ENCODE assay signal across 2 cellular contexts in genomic region chr4:166315721-166316467, GRCh38.
TF ChIP-seq lines count a peak whose summit lies in the region.

No MANE protein-coding gene starts in this region.

TF ChIP-seq in HepG2, 621 proteins besides CTCF, POLR2A, EP300 and RAD21:
- TF ChIP-seq, protein P1, sequence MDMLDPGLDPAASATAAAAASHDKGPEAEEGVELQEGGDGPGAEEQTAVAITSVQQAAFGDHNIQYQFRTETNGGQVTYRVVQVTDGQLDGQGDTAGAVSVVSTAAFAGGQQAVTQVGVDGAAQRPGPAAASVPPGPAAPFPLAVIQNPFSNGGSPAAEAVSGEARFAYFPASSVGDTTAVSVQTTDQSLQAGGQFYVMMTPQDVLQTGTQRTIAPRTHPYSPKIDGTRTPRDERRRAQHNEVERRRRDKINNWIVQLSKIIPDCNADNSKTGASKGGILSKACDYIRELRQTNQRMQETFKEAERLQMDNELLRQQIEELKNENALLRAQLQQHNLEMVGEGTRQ (IDR thresholded peaks at IDR 0.05; ENCODE audit: low read depth, low read length): 0 out of 2 replicates have a peak, but pooled peaks have one; percentile 2
- TF ChIP-seq, protein P1 (CRISPR knock-in tag; IDR thresholded peaks at IDR 0.05; ENCODE audit: borderline replicate concordance): no peak
- TF ChIP-seq YEATS2 (CRISPR knock-in tag; IDR thresholded peaks at IDR 0.05; ENCODE audit: borderline replicate concordance) (no peak), RAD51 (IDR thresholded peaks at IDR 0.05; ENCODE audit: borderline replicate concordance) (peak; percentile 66; the same call in 1 of the 2 replicates)

TF ChIP-seq in K562, 482 proteins besides CTCF, POLR2A, EP300 and RAD21 (continued from another document):
- TF ChIP-seq ZNF639 (CRISPR knock-in tag; conservative IDR thresholded peaks at IDR 0.05 in 1 of 2, IDR thresholded peaks at IDR 0.05 in 1 of 2) (no peak), E2F8 (IDR thresholded peaks at IDR 0.05; ENCODE audit: low read depth, partially characterized antibody) (no peak), ZBTB1 (CRISPR knock-in tag; IDR thresholded peaks at IDR 0.05; ENCODE audit: borderline replicate concordance, low read depth) (no peak), RUNX1 (IDR thresholded peaks at IDR 0.05; ENCODE audit: low read depth) (no peak)
- TF ChIP-seq, protein P2, sequence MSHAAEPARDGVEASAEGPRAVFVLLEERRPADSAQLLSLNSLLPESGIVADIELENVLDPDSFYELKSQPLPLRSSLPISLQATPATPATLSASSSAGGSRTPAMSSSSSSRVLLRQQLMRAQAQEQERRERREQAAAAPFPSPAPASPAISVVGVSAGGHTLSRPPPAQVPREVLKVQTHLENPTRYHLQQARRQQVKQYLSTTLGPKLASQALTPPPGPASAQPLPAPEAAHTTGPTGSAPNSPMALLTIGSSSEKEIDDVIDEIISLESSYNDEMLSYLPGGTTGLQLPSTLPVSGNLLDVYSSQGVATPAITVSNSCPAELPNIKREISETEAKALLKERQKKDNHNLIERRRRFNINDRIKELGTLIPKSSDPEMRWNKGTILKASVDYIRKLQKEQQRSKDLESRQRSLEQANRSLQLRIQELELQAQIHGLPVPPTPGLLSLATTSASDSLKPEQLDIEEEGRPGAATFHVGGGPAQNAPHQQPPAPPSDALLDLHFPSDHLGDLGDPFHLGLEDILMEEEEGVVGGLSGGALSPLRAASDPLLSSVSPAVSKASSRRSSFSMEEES (CRISPR knock-in tag; IDR thresholded peaks at IDR 0.05): peak; percentile 57
TF ChIP-seq in K562: peak in this region for 1.
